ENCODE assay signal across 11 cellular contexts in the genomic region with DNA sequence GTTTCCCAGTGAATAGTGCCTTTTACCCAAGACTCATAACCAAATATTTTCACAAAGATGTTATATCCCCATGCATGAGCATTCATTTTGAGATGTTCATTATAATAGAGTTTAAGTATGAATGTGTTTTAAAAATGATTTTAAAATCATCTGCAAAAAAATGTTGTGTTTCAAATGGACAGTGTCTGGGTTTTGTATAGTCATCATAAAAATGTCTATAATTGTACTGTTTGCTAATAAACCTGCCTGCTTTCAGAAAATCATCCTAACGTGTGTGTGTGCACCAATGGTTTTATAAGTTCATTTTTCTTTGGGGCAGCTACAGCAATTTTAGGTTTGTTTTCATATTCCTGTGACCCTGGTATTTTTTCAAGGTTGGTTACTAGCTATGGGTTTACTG.
"Had no signal": no experiment of that assay in that cellular context is flagged by ENCODE, and none has a peak within 500 bp of the region (broad histone marks: within the 10 kb centered on the region; RNA-seq: fewer than 3 reads in every experiment).

No MANE protein-coding gene starts in this region.

- H2AFZ ChIP-seq: GM23248, GM23338 had no signal

- FAIRE-seq: H1, H54 had no signal

- DNase-seq: GOT3, H7, H9, HCEC 1CT, HFFc6 had no signal

- H3K9ac ChIP-seq: GM23248 had no signal

- H3K36me3 ChIP-seq: HAP-1 had no signal

- H3K9me3 ChIP-seq: HAP-1 had no signal

- H3K27ac ChIP-seq: GM23248 had no signal

- H3K4me2 ChIP-seq: GM23338 had no signal

- H3K4me3 ChIP-seq: GM23248, GM23338, HAP-1 had no signal

- H3K4me1 ChIP-seq: HAP-1 had no signal

- ATAC-seq: GM23338, HCT116 had no signal
